Comparison of ENCODE assay signal across 1 cellular context in the genomic region with DNA sequence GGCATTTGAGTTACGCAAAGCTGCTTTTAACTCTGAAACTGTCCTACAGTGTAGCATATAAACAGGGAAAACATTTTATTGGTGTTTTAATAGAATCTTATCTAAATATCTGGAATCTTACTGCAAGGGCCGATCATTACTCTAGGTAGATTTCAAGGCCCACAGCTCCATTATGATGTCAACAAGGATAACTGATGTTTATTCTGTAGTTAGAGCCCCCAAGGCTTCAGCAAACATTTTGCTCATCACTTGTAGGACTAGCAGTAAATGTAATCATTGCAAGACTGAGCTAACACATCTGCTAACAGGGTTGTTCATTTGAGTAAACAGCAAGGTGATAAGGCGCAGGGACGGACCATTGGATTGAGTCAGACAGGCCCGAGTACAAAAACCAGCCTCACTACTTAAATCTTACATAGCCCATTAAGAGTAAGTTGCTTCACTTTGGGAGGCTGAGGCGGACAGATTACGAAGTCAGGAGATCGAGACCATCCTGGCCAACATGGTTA.
TF ChIP-seq lines count a peak whose summit lies in the region.

No MANE protein-coding gene starts in this region.

TF ChIP-seq in HepG2, 621 proteins besides CTCF, POLR2A, EP300 and RAD21 (continued from another document and continues in another):
- TF ChIP-seq, protein P1, sequence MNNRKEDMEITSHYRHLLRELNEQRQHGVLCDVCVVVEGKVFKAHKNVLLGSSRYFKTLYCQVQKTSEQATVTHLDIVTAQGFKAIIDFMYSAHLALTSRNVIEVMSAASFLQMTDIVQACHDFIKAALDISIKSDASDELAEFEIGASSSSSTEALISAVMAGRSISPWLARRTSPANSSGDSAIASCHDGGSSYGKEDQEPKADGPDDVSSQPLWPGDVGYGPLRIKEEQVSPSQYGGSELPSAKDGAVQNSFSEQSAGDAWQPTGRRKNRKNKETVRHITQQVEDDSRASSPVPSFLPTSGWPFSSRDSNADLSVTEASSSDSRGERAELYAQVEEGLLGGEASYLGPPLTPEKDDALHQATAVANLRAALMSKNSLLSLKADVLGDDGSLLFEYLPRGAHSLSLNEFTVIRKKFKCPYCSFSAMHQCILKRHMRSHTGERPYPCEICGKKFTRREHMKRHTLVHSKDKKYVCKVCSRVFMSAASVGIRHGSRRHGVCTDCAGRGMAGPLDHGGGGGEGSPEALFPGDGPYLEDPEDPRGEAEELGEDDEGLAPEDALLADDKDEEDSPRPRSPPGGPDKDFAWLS (CRISPR knock-in tag; IDR thresholded peaks at IDR 0.05; ENCODE audit: borderline replicate concordance), result no peak
- TF ChIP-seq, protein P2, sequence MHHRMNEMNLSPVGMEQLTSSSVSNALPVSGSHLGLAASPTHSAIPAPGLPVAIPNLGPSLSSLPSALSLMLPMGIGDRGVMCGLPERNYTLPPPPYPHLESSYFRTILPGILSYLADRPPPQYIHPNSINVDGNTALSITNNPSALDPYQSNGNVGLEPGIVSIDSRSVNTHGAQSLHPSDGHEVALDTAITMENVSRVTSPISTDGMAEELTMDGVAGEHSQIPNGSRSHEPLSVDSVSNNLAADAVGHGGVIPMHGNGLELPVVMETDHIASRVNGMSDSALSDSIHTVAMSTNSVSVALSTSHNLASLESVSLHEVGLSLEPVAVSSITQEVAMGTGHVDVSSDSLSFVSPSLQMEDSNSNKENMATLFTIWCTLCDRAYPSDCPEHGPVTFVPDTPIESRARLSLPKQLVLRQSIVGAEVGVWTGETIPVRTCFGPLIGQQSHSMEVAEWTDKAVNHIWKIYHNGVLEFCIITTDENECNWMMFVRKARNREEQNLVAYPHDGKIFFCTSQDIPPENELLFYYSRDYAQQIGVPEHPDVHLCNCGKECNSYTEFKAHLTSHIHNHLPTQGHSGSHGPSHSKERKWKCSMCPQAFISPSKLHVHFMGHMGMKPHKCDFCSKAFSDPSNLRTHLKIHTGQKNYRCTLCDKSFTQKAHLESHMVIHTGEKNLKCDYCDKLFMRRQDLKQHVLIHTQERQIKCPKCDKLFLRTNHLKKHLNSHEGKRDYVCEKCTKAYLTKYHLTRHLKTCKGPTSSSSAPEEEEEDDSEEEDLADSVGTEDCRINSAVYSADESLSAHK (CRISPR knock-in tag; IDR thresholded peaks at IDR 0.05; ENCODE audit: borderline replicate concordance), result no peak
- TF ChIP-seq RFX5 (IDR thresholded peaks at IDR 0.05; ENCODE audit: low read depth, low read length) (no peak), TOE1 (CRISPR knock-in tag; IDR thresholded peaks at IDR 0.05) (peak; percentile 95; the same call in 1 of the 2 replicates), CHCHD3 (CRISPR knock-in tag; IDR thresholded peaks at IDR 0.05) (no peak), ZNF121 (CRISPR knock-in tag; IDR thresholded peaks at IDR 0.05) (peak; percentile 94), TP53 (CRISPR knock-in tag; conservative IDR thresholded peaks at IDR 0.05) (no peak), ZNF124 (CRISPR knock-in tag; IDR thresholded peaks at IDR 0.05) (peak; percentile 93; the same call in 1 of the 2 replicates), KLF13 (CRISPR knock-in tag; IDR thresholded peaks at IDR 0.05) (no peak), BORCS8-MEF2B (CRISPR knock-in tag; IDR thresholded peaks at IDR 0.05) (no peak), HOXD1 (CRISPR knock-in tag; IDR thresholded peaks at IDR 0.05) (peak; percentile 78; the same call in 1 of the 2 replicates), EHMT2 (IDR thresholded peaks at IDR 0.05; ENCODE audit: borderline replicate concordance, low read depth, low read length) (no peak; the same call in 1 of the 2 replicates), KLF16 (CRISPR knock-in tag; IDR thresholded peaks at IDR 0.05) (peak in 1 of 2 experiments; percentile 70; a peak in 1 of 4 replicates), FOXK2 (IDR thresholded peaks at IDR 0.05) (peak; percentile 95), KDM4B (CRISPR knock-in tag; IDR thresholded peaks at IDR 0.05) (peak; percentile 91; the same call in 1 of the 2 replicates), NFIC (IDR thresholded peaks at IDR 0.05; ENCODE audit: low read length) (peak; percentile 91), KAT2B (IDR thresholded peaks at IDR 0.05; ENCODE audit: borderline replicate concordance, low read depth, low read length) (no peak), HDAC2 (CRISPR knock-in tag; IDR thresholded peaks at IDR 0.05) (peak; percentile 99), ZNF614 (CRISPR knock-in tag; IDR thresholded peaks at IDR 0.05; ENCODE audit: borderline replicate concordance) (peak; percentile 95), ZNF205 (CRISPR knock-in tag; IDR thresholded peaks at IDR 0.05) (peak; percentile 90), NFKB2 (CRISPR knock-in tag; IDR thresholded peaks at IDR 0.05; ENCODE audit: borderline replicate concordance) (no peak), ZC3H13 (CRISPR knock-in tag; IDR thresholded peaks at IDR 0.05) (no peak), ZMAT3 (CRISPR knock-in tag; conservative IDR thresholded peaks at IDR 0.05) (peak; percentile 78; the same call in 1 of the 2 replicates), ZNF530 (CRISPR knock-in tag; IDR thresholded peaks at IDR 0.05; ENCODE audit: low read depth) (no peak), ZNF282 (IDR thresholded peaks at IDR 0.05; ENCODE audit: partially characterized antibody) (no peak), ISL2 (CRISPR knock-in tag; IDR thresholded peaks at IDR 0.05) (peak; percentile 98), NCOA5 (CRISPR knock-in tag; IDR thresholded peaks at IDR 0.05) (no peak), MBNL3 (CRISPR knock-in tag; conservative IDR thresholded peaks at IDR 0.05) (no peak), ZNF816 (CRISPR knock-in tag; IDR thresholded peaks at IDR 0.05; ENCODE audit: borderline replicate concordance) (peak; percentile 92; the same call in 1 of the 2 replicates), MAZ (IDR thresholded peaks at IDR 0.05; ENCODE audit: borderline replicate concordance, low read depth, low read length) (peak; percentile 51; the same call in 1 of the 2 replicates), MAZ (CRISPR knock-in tag; IDR thresholded peaks at IDR 0.05; ENCODE audit: low read depth) (no peak), ZFP90 (CRISPR knock-in tag; IDR thresholded peaks at IDR 0.05; ENCODE audit: borderline replicate concordance) (0 out of 2 replicates have a peak, but pooled peaks have one; percentile 22), ARNTL (CRISPR knock-in tag; IDR thresholded peaks at IDR 0.05) (0 out of 2 replicates have a peak, but pooled peaks have one; percentile 59), ZNF460 (CRISPR knock-in tag; IDR thresholded peaks at IDR 0.05; ENCODE audit: borderline replicate concordance) (no peak), TGIF2 (CRISPR knock-in tag; IDR thresholded peaks at IDR 0.05) (no peak)
- TF ChIP-seq, protein P3, sequence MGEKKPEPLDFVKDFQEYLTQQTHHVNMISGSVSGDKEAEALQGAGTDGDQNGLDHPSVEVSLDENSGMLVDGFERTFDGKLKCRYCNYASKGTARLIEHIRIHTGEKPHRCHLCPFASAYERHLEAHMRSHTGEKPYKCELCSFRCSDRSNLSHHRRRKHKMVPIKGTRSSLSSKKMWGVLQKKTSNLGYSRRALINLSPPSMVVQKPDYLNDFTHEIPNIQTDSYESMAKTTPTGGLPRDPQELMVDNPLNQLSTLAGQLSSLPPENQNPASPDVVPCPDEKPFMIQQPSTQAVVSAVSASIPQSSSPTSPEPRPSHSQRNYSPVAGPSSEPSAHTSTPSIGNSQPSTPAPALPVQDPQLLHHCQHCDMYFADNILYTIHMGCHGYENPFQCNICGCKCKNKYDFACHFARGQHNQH (CRISPR knock-in tag; IDR thresholded peaks at IDR 0.05), result peak; percentile 90
- TF ChIP-seq, protein P4, sequence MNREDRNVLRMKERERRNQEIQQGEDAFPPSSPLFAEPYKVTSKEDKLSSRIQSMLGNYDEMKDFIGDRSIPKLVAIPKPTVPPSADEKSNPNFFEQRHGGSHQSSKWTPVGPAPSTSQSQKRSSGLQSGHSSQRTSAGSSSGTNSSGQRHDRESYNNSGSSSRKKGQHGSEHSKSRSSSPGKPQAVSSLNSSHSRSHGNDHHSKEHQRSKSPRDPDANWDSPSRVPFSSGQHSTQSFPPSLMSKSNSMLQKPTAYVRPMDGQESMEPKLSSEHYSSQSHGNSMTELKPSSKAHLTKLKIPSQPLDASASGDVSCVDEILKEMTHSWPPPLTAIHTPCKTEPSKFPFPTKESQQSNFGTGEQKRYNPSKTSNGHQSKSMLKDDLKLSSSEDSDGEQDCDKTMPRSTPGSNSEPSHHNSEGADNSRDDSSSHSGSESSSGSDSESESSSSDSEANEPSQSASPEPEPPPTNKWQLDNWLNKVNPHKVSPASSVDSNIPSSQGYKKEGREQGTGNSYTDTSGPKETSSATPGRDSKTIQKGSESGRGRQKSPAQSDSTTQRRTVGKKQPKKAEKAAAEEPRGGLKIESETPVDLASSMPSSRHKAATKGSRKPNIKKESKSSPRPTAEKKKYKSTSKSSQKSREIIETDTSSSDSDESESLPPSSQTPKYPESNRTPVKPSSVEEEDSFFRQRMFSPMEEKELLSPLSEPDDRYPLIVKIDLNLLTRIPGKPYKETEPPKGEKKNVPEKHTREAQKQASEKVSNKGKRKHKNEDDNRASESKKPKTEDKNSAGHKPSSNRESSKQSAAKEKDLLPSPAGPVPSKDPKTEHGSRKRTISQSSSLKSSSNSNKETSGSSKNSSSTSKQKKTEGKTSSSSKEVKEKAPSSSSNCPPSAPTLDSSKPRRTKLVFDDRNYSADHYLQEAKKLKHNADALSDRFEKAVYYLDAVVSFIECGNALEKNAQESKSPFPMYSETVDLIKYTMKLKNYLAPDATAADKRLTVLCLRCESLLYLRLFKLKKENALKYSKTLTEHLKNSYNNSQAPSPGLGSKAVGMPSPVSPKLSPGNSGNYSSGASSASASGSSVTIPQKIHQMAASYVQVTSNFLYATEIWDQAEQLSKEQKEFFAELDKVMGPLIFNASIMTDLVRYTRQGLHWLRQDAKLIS (CRISPR knock-in tag; IDR thresholded peaks at IDR 0.05), result no peak
- TF ChIP-seq, protein P5, sequence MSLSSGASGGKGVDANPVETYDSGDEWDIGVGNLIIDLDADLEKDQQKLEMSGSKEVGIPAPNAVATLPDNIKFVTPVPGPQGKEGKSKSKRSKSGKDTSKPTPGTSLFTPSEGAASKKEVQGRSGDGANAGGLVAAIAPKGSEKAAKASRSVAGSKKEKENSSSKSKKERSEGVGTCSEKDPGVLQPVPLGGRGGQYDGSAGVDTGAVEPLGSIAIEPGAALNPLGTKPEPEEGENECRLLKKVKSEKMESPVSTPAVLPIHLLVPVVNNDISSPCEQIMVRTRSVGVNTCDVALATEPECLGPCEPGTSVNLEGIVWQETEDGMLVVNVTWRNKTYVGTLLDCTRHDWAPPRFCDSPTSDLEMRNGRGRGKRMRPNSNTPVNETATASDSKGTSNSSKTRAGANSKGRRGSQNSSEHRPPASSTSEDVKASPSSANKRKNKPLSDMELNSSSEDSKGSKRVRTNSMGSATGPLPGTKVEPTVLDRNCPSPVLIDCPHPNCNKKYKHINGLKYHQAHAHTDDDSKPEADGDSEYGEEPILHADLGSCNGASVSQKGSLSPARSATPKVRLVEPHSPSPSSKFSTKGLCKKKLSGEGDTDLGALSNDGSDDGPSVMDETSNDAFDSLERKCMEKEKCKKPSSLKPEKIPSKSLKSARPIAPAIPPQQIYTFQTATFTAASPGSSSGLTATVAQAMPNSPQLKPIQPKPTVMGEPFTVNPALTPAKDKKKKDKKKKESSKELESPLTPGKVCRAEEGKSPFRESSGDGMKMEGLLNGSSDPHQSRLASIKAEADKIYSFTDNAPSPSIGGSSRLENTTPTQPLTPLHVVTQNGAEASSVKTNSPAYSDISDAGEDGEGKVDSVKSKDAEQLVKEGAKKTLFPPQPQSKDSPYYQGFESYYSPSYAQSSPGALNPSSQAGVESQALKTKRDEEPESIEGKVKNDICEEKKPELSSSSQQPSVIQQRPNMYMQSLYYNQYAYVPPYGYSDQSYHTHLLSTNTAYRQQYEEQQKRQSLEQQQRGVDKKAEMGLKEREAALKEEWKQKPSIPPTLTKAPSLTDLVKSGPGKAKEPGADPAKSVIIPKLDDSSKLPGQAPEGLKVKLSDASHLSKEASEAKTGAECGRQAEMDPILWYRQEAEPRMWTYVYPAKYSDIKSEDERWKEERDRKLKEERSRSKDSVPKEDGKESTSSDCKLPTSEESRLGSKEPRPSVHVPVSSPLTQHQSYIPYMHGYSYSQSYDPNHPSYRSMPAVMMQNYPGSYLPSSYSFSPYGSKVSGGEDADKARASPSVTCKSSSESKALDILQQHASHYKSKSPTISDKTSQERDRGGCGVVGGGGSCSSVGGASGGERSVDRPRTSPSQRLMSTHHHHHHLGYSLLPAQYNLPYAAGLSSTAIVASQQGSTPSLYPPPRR (CRISPR knock-in tag; IDR thresholded peaks at IDR 0.05; ENCODE audit: borderline replicate concordance), result peak; percentile 99
- TF ChIP-seq, protein P6, sequence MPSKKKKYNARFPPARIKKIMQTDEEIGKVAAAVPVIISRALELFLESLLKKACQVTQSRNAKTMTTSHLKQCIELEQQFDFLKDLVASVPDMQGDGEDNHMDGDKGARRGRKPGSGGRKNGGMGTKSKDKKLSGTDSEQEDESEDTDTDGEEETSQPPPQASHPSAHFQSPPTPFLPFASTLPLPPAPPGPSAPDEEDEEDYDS (CRISPR knock-in tag; IDR thresholded peaks at IDR 0.05), result peak; percentile 45; the same call in 1 of the 2 replicates
- TF ChIP-seq, protein P7, sequence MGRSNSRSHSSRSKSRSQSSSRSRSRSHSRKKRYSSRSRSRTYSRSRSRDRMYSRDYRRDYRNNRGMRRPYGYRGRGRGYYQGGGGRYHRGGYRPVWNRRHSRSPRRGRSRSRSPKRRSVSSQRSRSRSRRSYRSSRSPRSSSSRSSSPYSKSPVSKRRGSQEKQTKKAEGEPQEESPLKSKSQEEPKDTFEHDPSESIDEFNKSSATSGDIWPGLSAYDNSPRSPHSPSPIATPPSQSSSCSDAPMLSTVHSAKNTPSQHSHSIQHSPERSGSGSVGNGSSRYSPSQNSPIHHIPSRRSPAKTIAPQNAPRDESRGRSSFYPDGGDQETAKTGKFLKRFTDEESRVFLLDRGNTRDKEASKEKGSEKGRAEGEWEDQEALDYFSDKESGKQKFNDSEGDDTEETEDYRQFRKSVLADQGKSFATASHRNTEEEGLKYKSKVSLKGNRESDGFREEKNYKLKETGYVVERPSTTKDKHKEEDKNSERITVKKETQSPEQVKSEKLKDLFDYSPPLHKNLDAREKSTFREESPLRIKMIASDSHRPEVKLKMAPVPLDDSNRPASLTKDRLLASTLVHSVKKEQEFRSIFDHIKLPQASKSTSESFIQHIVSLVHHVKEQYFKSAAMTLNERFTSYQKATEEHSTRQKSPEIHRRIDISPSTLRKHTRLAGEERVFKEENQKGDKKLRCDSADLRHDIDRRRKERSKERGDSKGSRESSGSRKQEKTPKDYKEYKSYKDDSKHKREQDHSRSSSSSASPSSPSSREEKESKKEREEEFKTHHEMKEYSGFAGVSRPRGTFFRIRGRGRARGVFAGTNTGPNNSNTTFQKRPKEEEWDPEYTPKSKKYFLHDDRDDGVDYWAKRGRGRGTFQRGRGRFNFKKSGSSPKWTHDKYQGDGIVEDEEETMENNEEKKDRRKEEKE (IDR thresholded peaks at IDR 0.05), result no peak
- TF ChIP-seq, protein P8, sequence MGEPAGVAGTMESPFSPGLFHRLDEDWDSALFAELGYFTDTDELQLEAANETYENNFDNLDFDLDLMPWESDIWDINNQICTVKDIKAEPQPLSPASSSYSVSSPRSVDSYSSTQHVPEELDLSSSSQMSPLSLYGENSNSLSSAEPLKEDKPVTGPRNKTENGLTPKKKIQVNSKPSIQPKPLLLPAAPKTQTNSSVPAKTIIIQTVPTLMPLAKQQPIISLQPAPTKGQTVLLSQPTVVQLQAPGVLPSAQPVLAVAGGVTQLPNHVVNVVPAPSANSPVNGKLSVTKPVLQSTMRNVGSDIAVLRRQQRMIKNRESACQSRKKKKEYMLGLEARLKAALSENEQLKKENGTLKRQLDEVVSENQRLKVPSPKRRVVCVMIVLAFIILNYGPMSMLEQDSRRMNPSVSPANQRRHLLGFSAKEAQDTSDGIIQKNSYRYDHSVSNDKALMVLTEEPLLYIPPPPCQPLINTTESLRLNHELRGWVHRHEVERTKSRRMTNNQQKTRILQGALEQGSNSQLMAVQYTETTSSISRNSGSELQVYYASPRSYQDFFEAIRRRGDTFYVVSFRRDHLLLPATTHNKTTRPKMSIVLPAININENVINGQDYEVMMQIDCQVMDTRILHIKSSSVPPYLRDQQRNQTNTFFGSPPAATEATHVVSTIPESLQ (CRISPR knock-in tag; conservative IDR thresholded peaks at IDR 0.05), result no peak
